15 cellular contexts compared by ENCODE assay signal in genomic region chr6:88843040-88843439, GRCh38.
DNase-seq lines count a peak whose midpoint lies in the region; ATAC-seq and TF ChIP-seq lines count a peak whose summit lies in the region.
"Had no signal": no experiment of that assay in that cellular context is flagged by ENCODE, and none has a peak within 500 bp of the region (broad histone marks: within the 10 kb centered on the region; RNA-seq: fewer than 3 reads in every experiment).

No MANE protein-coding gene starts in this region.

- H2AFZ ChIP-seq in GM23248, result no peak overlapping the region

- H3K36me3 ChIP-seq in GM23248 (ENCODE audit: low read depth), result no peaks in the 10 kb centered on the region
- H3K36me3 ChIP-seq in tibial artery, result no peaks in the 10 kb centered on the region
- H3K36me3 ChIP-seq: sigmoid colon had no signal

- intact Hi-C loops in left cardiac atrium (cut with DNase I) (no loop called here), tibial artery (cut with DNase I; ENCODE audit: low total_unique reads) (no loop called here)

- no peaks in the 10 kb centered on the region for H3K9me2 ChIP-seq in GM23248 (ENCODE audit: insufficient read depth)

- H3K79me2 ChIP-seq in GM23248 (ENCODE audit: insufficient read depth), result no peaks in the 10 kb centered on the region

- DNase-seq in GM23248, result peak; percentile 81
- DNase-seq in astrocyte of the hippocampus (ENCODE audit: low read depth, low spot score), result peak; percentile 62
- DNase-seq in left cardiac atrium, result no peak
- no peak for DNase-seq in tibial artery
- DNase-seq in GM19238 (ENCODE audit: insufficient read length, low spot score), result no peak
- DNase-seq in activated CD8-positive, alpha-beta memory T cell treated with anti-CD3 and anti-CD28 coated beads for 24 hours, result no peak
- no peak for DNase-seq in UCSD-AML1 (lab: John Stamatoyannopoulos, UW; ENCODE audit: unreplicated experiment)
- DNase-seq: activated CD4-positive, alpha-beta T cell treated with anti-CD3 and anti-CD28 coated beads for 1 hour; activated T-cell treated with anti-CD3 and anti-CD28 coated beads, Interleukin-2, amount 50 U/mL, for 1 hour; amygdala; effector CD8-positive, alpha-beta T cell; hippocampal formation; NCI-H1092 treated with DMSO at 0.1 percent for 48 hours; sigmoid colon; stimulated activated naive CD8-positive, alpha-beta T cell treated with anti-CD3 and anti-CD28 coated beads, Interleukin-15, Interleukin-2, amounts not matched to agents 100 U/mL and 50 U/mL, for 24 hours had no signal

- H3K4me3 ChIP-seq in GM23248 (peak overlapping the region; percentile 31; the same call in 1 of the 2 replicates), tibial artery (peak overlapping the region in 1 of 2 donors; percentile 7)
- H3K4me3 ChIP-seq: sigmoid colon had no signal

- H3K4me2 ChIP-seq in GM23248 (ENCODE audit: unreplicated experiment), result peak overlapping the region; percentile 36

- ATAC-seq in left cardiac atrium, result peak; percentile 57 to 87
- ATAC-seq: stimulated activated naive CD8-positive, alpha-beta T cell treated with anti-CD3 and anti-CD28 coated beads, Interleukin-15, Interleukin-2, amounts not matched to agents 100 U/mL and 50 U/mL, for 24 hours had no signal

- H3K9me3 ChIP-seq in GM23248 (ENCODE audit: low read depth) (no peaks in the 10 kb centered on the region), tibial artery (no peaks in the 10 kb centered on the region)
- H3K9me3 ChIP-seq: sigmoid colon had no signal

- H3F3A ChIP-seq in GM23248 (ENCODE audit: insufficient read depth), result peaks cover 23% of the 10 kb centered on the region; the same call in 1 of the 2 replicates

- H3K9ac ChIP-seq in GM23248, result no peak overlapping the region

- in situ Hi-C loops in GM23248 (cut with MboI), result no loop called here

- TF ChIP-seq CTCF in tibial artery (IDR thresholded peaks at IDR 0.05), result no peak

- H4K20me1 ChIP-seq in GM23248 (ENCODE audit: insufficient read depth), result no peaks in the 10 kb centered on the region

- no peaks in the 10 kb centered on the region for H3K27me3 ChIP-seq in GM23248 (replicated peaks; ENCODE audit: insufficient read depth)
- no peaks in the 10 kb centered on the region for H3K27me3 ChIP-seq in tibial artery
- H3K27me3 ChIP-seq: sigmoid colon had no signal

- H3K4me1 ChIP-seq in GM23248 (ENCODE audit: insufficient read depth) (peaks cover 19% of the 10 kb centered on the region), tibial artery (peaks cover 0 to 40% (median 11%) of the 10 kb centered on the region in 4 donors)

- H3K27ac ChIP-seq in GM23248 (peak overlapping the region; percentile 50), tibial artery (peak overlapping the region; percentile 73 to 76)

Comparison
In these comparisons a context has a peak if more than half of its experiments do, and no peak if none do; other contexts are left out.
1. DNase-seq: peak in GM23248 (single experiment) and astrocyte of the hippocampus (single experiment); none in left cardiac atrium (single experiment), tibial artery (0 of 2), GM19238 (single experiment), activated CD8-positive, alpha-beta memory T cell treated with anti-CD3 and anti-CD28 coated beads for 24 hours (single experiment) and UCSD-AML1 (single experiment).